Comparison of ENCODE assay signal across 16 cellular contexts in the genomic region with DNA sequence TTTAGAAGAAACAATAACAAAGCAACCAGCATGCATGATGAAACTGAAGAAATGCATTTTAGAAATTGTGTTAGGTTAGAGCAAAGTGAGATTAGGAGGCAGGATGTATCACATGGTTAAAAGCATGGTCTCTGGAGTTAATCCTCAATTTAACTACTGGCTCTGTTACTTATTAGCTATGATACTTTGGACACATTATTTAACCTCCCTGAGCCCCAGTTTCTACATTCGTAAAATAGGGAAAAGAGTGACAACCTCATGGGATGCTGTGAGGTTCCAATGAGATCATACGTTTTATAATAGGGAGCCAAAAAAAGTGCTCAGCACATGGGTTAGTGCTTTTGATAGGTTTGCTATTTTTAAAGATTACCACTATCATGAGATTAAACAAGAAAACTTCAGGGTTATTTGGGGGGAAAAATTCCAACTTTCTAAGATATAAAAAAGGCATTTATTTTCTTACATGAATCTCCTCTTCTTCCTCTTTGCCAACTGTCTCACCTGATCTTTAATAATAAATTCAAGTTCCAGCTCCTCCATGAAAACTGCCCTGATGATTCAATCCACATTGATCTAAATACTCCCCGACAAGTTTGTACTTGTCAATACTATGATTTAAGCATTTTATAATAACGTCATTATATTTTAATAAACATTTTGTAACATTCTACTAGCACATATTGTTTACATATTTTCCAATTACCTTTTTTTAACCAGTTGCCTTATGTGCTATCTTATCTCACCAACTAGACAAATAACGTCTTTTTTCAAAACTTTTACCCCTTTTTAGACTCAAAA. TPM values are rescaled to one million over a fixed set of nuclear protein-coding genes. Genes with fewer than 3 reads are reported as not detected.
DNase-seq lines count a peak whose midpoint lies in the region; FAIRE-seq and TF ChIP-seq lines count a peak whose summit lies in the region.
"Had no signal": no experiment of that assay in that cellular context is flagged by ENCODE, and none has a peak within 500 bp of the region (broad histone marks: within the 10 kb centered on the region; RNA-seq: fewer than 3 reads in every experiment).

No MANE protein-coding gene starts in this region.

- no peaks in the 10 kb centered on the region for H3K9me3 Mint-ChIP-seq in osteocyte (ENCODE audit: unreplicated experiment)
- H3K9me3 Mint-ChIP-seq: CD4-positive, CD25-positive, alpha-beta regulatory T cell; natural killer cell treated with Interleukin-12 subunit alpha and Interleukin-12 subunit beta and Interleukin-15 and Interleukin-18, amount 100 ng/mL, for 72 hours had no signal

- H3K27me3 Mint-ChIP-seq in osteocyte (ENCODE audit: unreplicated experiment): no peaks in the 10 kb centered on the region
- H3K27me3 Mint-ChIP-seq: natural killer cell treated with Interleukin-12 subunit alpha and Interleukin-12 subunit beta and Interleukin-15 and Interleukin-18, amount 100 ng/mL, for 72 hours had no signal

- intact Hi-C loops in esophagus squamous epithelium (cut with DNase I): no loop called here

- 30 to 36% methylated on average over 5 of the region's 5 CpGs for WGBS in esophagus squamous epithelium, 2 donors

- no peak for TF ChIP-seq CTCF in esophagus squamous epithelium (IDR thresholded peaks at IDR 0.05)
- no peak for TF ChIP-seq CTCF in osteocyte (IDR thresholded peaks at IDR 0.05)

- peak; percentile 35 for FAIRE-seq in GM19239 (lab: Jason Lieb, UNC)
- FAIRE-seq in RCC 7860 (lab: Jason Lieb, UNC): peak; percentile 76
- no peak for FAIRE-seq in frontal cortex (lab: Jason Lieb, UNC)

- H3K4me3 ChIP-seq in esophagus squamous epithelium (no peak overlapping the region), SJCRH30 (no peak overlapping the region)
- H3K4me3 ChIP-seq: left lung had no signal

- peaks cover 52% of the 10 kb centered on the region for H3K4me1 Mint-ChIP-seq in osteocyte (ENCODE audit: unreplicated experiment)

- H3K36me3 ChIP-seq in esophagus squamous epithelium: peaks cover 0 to 12% (median 0%) of the 10 kb centered on the region in 3 donors
- peaks cover 21% of the 10 kb centered on the region for H3K36me3 ChIP-seq in SJCRH30

- peaks cover 0 to 58% (median 21%) of the 10 kb centered on the region in 3 donors for H3K4me1 ChIP-seq in esophagus squamous epithelium
- H3K4me1 ChIP-seq in SJCRH30: no peaks in the 10 kb centered on the region

- H3K9me3 ChIP-seq in esophagus squamous epithelium (no peaks in the 10 kb centered on the region), SJCRH30 (replicated peaks) (no peaks in the 10 kb centered on the region)
- H3K9me3 ChIP-seq: left lung had no signal

- TF ChIP-seq POLR2A in esophagus squamous epithelium (IDR thresholded peaks at IDR 0.05): no peak

- H3K4me3 Mint-ChIP-seq in osteocyte (ENCODE audit: unreplicated experiment): no peak overlapping the region
- H3K4me3 Mint-ChIP-seq: natural killer cell treated with Interleukin-12 subunit alpha and Interleukin-12 subunit beta and Interleukin-15 and Interleukin-18, amount 100 ng/mL, for 72 hours had no signal

- H3K27ac ChIP-seq in esophagus squamous epithelium (peak overlapping the region in 3 of 4 donors; percentile 22 to 47 (median 42)), SJCRH30 (no peak overlapping the region)
- H3K27ac ChIP-seq: left lung had no signal

- H3K27me3 ChIP-seq in esophagus squamous epithelium: no peaks in the 10 kb centered on the region
- no peaks in the 10 kb centered on the region for H3K27me3 ChIP-seq in SJCRH30
- H3K27me3 ChIP-seq: left lung had no signal

- H3K36me3 Mint-ChIP-seq in osteocyte (ENCODE audit: unreplicated experiment): peaks cover 9% of the 10 kb centered on the region
- H3K36me3 Mint-ChIP-seq: natural killer cell treated with Interleukin-12 subunit alpha and Interleukin-12 subunit beta and Interleukin-15 and Interleukin-18, amount 100 ng/mL, for 72 hours had no signal

- peak overlapping the region; percentile 24 for H3K27ac Mint-ChIP-seq in osteocyte (ENCODE audit: unreplicated experiment)
- H3K27ac Mint-ChIP-seq: natural killer cell treated with Interleukin-12 subunit alpha and Interleukin-12 subunit beta and Interleukin-15 and Interleukin-18, amount 100 ng/mL, for 72 hours had no signal

- no peak for DNase-seq in GM19239 (ENCODE audit: insufficient read length, low spot score)
- no peak for DNase-seq in RCC 7860 (ENCODE audit: low spot score)
- no peak for DNase-seq in esophagus squamous epithelium (lab: John Stamatoyannopoulos, UW)
- no peak for DNase-seq in osteocyte (ENCODE audit: extremely low spot score, unreplicated experiment)
- DNase-seq in NCI-H510A treated with DMSO at 0.1 percent for 48 hours (lab: John Stamatoyannopoulos, UW): no peak
- no peak for DNase-seq in SJCRH30
- no peak for DNase-seq in putamen (ENCODE audit: low spot score)
- DNase-seq in frontal cortex (ENCODE audit: low spot score in 2 of 2): no peak
- DNase-seq: activated T-cell treated with anti-CD3 and anti-CD28 coated beads, Interleukin-2, amount 50 U/mL, for 1 hour; CD4-positive, CD25-positive, alpha-beta regulatory T cell; EL; GOT3; head of caudate nucleus; left lung; NCI-H2081 had no signal

RNA-seq across cellular contexts. Expression of gene SEC31A, which starts 4.6 kb away (rescaled TPM):
- total RNA-seq in esophagus squamous epithelium (100 to 1,000 TPM in 3 of 4 donors, 10 to 100 TPM in 1; 88.8 to 161 (median 128) TPM), osteocyte (360 and 377 TPM in 2 replicates), frontal cortex (117 TPM)
- total RNA-seq in SJCRH30 (2014; rRNA removed; shearing (Covaris generic)): 139 and 153 TPM in 2 replicates

RNA-seq across cellular contexts. Expression of gene THAP9, which starts 14.2 kb away (rescaled TPM):
- 1 to 10 TPM; 1.1 to 6.2 (median 2.8) TPM for total RNA-seq in esophagus squamous epithelium
- total RNA-seq in osteocyte: 4.9 and 6.2 TPM in 2 replicates
- 13.0 and 15.3 TPM in 2 replicates for total RNA-seq in SJCRH30 (2014; rRNA removed; shearing (Covaris generic))
- total RNA-seq in frontal cortex: 17.5 TPM
